ENCODE assay signal across 28 cellular contexts in genomic region chr20:34573541-34573940, GRCh38. TPM values are rescaled to one million over a fixed set of nuclear protein-coding genes. Genes with fewer than 3 reads are reported as not detected.
"Had no signal": no experiment of that assay in that cellular context is flagged by ENCODE, and none has a peak within 500 bp of the region (broad histone marks: within the 10 kb centered on the region; RNA-seq: fewer than 3 reads in every experiment).

No MANE protein-coding gene starts in this region.

- ATAC-seq: activated T-cell treated with anti-CD3 and anti-CD28 coated beads, Interleukin-2, amount 50 U/mL, for 4 hours; activated T-helper 17 cell treated with anti-CD3 and anti-CD28 coated beads, Interleukin-2, amount 50 U/mL, for 72 hours; HepG2; WTC11 had no signal

- H3K27me3 ChIP-seq: adrenal gland, breast epithelium, MG63, Peyer's patch had no signal

- H3K27ac ChIP-seq: adrenal gland, breast epithelium, Peyer's patch, RWPE1 had no signal

- H3K4me3 ChIP-seq: adrenal gland, breast epithelium, MG63, Peyer's patch had no signal

- H3K9me3 Mint-ChIP-seq: activated CD4-positive, alpha-beta memory T cell treated with anti-CD3 and anti-CD28 coated beads for 36 hours; activated CD4-positive, alpha-beta T cell treated with anti-CD3 and anti-CD28 coated beads, Interleukin-2, amount 10 ng/mL, durations not matched to agents 7 days and 5 days; activated naive CD8-positive, alpha-beta T cell treated with anti-CD3 and anti-CD28 coated beads, Interleukin-2, amount 10 ng/mL, durations not matched to agents 7 days and 5 days; activated T-cell treated with anti-CD3 and anti-CD28 coated beads, Interleukin-2, amount 50 U/mL, for 4 hours; activated T-helper 17 cell treated with anti-CD3 and anti-CD28 coated beads, Interleukin-2, amount 50 U/mL, for 72 hours; T-helper 1 cell treated with Interleukin-12 subunit alpha and Interleukin-12 subunit beta and Interleukin-4 antibody, amounts not matched to agents 30 μg/mL and 1 μg/mL, for 36 hours; WTC11 had no signal

- DNase-seq: activated CD4-positive, alpha-beta memory T cell treated with anti-CD3 and anti-CD28 coated beads for 36 hours; activated CD4-positive, alpha-beta T cell treated with anti-CD3 and anti-CD28 coated beads, Interleukin-2, amount 10 ng/mL, durations not matched to agents 7 days and 5 days; activated CD4-positive, CD25-positive, alpha-beta regulatory T cell treated with anti-CD3 and anti-CD28 coated beads, Interleukin-2, amount 50 U/mL, for 72 hours; activated naive CD4-positive, alpha-beta T cell treated with anti-CD3 and anti-CD28 coated beads, Interleukin-2, amount 50 U/mL, for 16 hours; activated naive CD8-positive, alpha-beta T cell treated with anti-CD3 and anti-CD28 coated beads, Interleukin-2, amount 10 ng/mL, durations not matched to agents 7 days and 5 days; activated T-cell treated with anti-CD3 and anti-CD28 coated beads, Interleukin-2, amount 50 U/mL, for 4 hours; aorta; caudate nucleus; MG63; MV-4-11; NCI-H1092 treated with DMSO at 0.1 percent for 48 hours; NCI-H1417 treated with DMSO at 0.1 percent for 48 hours; NCI-H1694; NCI-H2029; NCI-H2107; NCI-H2171 treated with DMSO at 0.1 percent for 48 hours; NCI-H510A; NCI-H69; Peyer's patch; SHP77 treated with DMSO at 0.1 percent for 48 hours; T-helper 9 cell had no signal

- H3K4me3 Mint-ChIP-seq: activated CD4-positive, alpha-beta memory T cell treated with anti-CD3 and anti-CD28 coated beads for 36 hours; activated CD4-positive, alpha-beta T cell treated with anti-CD3 and anti-CD28 coated beads, Interleukin-2, amount 10 ng/mL, durations not matched to agents 7 days and 5 days; activated naive CD8-positive, alpha-beta T cell treated with anti-CD3 and anti-CD28 coated beads, Interleukin-2, amount 10 ng/mL, durations not matched to agents 7 days and 5 days; activated T-cell treated with anti-CD3 and anti-CD28 coated beads, Interleukin-2, amount 50 U/mL, for 4 hours; activated T-helper 17 cell treated with anti-CD3 and anti-CD28 coated beads, Interleukin-2, amount 50 U/mL, for 72 hours; T-helper 1 cell treated with Interleukin-12 subunit alpha and Interleukin-12 subunit beta and Interleukin-4 antibody, amounts not matched to agents 30 μg/mL and 1 μg/mL, for 36 hours; WTC11 had no signal

- H3K9me3 ChIP-seq: adrenal gland, breast epithelium, MG63, Peyer's patch had no signal

- H3K36me3 ChIP-seq: breast epithelium had no signal

- FAIRE-seq: HepG2 had no signal

- H3K27me3 Mint-ChIP-seq: activated CD4-positive, alpha-beta memory T cell treated with anti-CD3 and anti-CD28 coated beads for 36 hours; activated CD4-positive, alpha-beta T cell treated with anti-CD3 and anti-CD28 coated beads, Interleukin-2, amount 10 ng/mL, durations not matched to agents 7 days and 5 days; activated naive CD8-positive, alpha-beta T cell treated with anti-CD3 and anti-CD28 coated beads, Interleukin-2, amount 10 ng/mL, durations not matched to agents 7 days and 5 days; activated T-helper 17 cell treated with anti-CD3 and anti-CD28 coated beads, Interleukin-2, amount 50 U/mL, for 72 hours had no signal

- H3K4me1 ChIP-seq: adrenal gland, breast epithelium, Peyer's patch had no signal

- H3K27ac Mint-ChIP-seq: activated CD4-positive, alpha-beta memory T cell treated with anti-CD3 and anti-CD28 coated beads for 36 hours; activated CD4-positive, alpha-beta T cell treated with anti-CD3 and anti-CD28 coated beads, Interleukin-2, amount 10 ng/mL, durations not matched to agents 7 days and 5 days; activated naive CD8-positive, alpha-beta T cell treated with anti-CD3 and anti-CD28 coated beads, Interleukin-2, amount 10 ng/mL, durations not matched to agents 7 days and 5 days; activated T-helper 17 cell treated with anti-CD3 and anti-CD28 coated beads, Interleukin-2, amount 50 U/mL, for 72 hours; T-helper 1 cell treated with Interleukin-12 subunit alpha and Interleukin-12 subunit beta and Interleukin-4 antibody, amounts not matched to agents 30 μg/mL and 1 μg/mL, for 36 hours; WTC11 had no signal

RNA-seq across cellular contexts. Expression of gene MAP1LC3A, which starts 15.0 kb away (rescaled TPM):
- total RNA-seq: HepG2 had no signal
- polyA plus RNA-seq: HepG2 had no signal
